Comparison of ENCODE assay signal across 1 cellular context in genomic region chr13:44385847-44386246, GRCh38.
TF ChIP-seq lines count a peak whose summit lies in the region.

No MANE protein-coding gene starts in this region.

TF ChIP-seq in HEK293, 187 proteins besides CTCF, POLR2A, EP300 and RAD21 (continued from another document):
- TF ChIP-seq ZNF518A (tag by site-specific recombination; conservative IDR thresholded peaks at IDR 0.05; ENCODE audit: low read depth) (no peak), KLF9 (tag by site-specific recombination; IDR thresholded peaks at IDR 0.05; ENCODE audit: low read depth) (no peak), ZNF394 (tag by site-specific recombination; IDR thresholded peaks at IDR 0.05; ENCODE audit: borderline replicate concordance) (no peak)
